In the genomic region with DNA sequence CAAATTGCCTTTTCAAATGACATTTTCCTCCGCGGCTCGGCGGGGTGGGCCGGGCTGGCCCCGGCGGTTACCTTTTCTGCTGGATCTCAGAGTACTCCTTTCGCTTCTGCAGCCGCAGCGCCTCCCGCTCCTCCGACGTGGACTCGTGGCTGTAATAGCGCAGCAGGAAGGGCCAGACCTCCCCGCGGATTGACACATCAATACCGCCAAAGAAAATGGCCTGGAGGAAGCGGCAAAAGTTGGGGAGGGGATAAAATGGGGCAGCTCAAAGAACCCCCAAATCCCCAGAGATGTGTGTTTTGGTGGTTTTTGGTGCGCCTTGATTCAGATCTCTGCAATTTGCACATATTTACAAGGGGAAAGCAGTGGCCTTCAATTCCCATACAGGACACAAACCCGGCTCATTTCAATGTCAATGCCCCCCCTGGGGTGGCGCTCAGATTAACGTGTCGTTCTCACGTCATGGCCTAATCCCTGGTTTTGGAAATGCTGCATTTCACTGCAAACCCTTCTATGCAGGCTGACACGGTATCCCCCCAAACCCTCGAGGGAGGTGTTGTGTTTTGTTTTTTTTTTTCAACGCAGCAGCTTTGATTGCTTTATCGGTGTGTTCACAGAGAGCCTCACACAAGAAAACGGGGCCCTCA, we compare ENCODE assay signal across 17 cellular contexts.
DNase-seq lines count a peak whose midpoint lies in the region; ATAC-seq and TF ChIP-seq lines count a peak whose summit lies in the region.
"Had no signal": no experiment of that assay in that cellular context is flagged by ENCODE, and none has a peak within 500 bp of the region (broad histone marks: within the 10 kb centered on the region; RNA-seq: fewer than 3 reads in every experiment).

No MANE protein-coding gene starts in this region.

- no peak overlapping the region for H2AFZ ChIP-seq in IMR-90 (replicated peaks; ENCODE audit: low read length, poor library complexity)
- H2AFZ ChIP-seq: PC-9 had no signal

- peaks cover 56% of the 10 kb centered on the region for H3K4me1 Mint-ChIP-seq in nephron progenitor cell

- no peak overlapping the region for H2AK5ac ChIP-seq in IMR-90 (ENCODE audit: low read depth, low read length)

- no peak overlapping the region for H2BK5ac ChIP-seq in IMR-90 (ENCODE audit: low read depth, low read length, poor library complexity, severe bottlenecking)

- in situ Hi-C loops in IMR-90 (cut with MboI; ENCODE audit: low sequenced_read_pairs) = no loop called here

- H2BK20ac ChIP-seq in IMR-90 (ENCODE audit: low read depth, low read length) = no peak overlapping the region

- no peak overlapping the region for H3K56ac ChIP-seq in IMR-90 (ENCODE audit: extremely low read depth, insufficient read depth, low read length)

- TF ChIP-seq CTCF in IMR-90 (conservative IDR thresholded peaks at IDR 0.05; ENCODE audit: low read depth, low read length) (no peak), nephron progenitor cell (IDR thresholded peaks at IDR 0.05) (no peak)

- H3K9ac ChIP-seq in BLaER1 = peak overlapping the region; percentile 30; the same call in 1 of the 2 replicates
- no peak overlapping the region for H3K9ac ChIP-seq in IMR-90 (ENCODE audit: low read depth, low read length)

- H3K27me3 ChIP-seq in BLaER1 (peaks cover 8% of the 10 kb centered on the region), IMR-90 (ENCODE audit: control insufficient read depth, insufficient read depth, low read length) (no peaks in the 10 kb centered on the region), ectodermal cell (ENCODE audit: control insufficient read depth, insufficient read depth, low read length, poor library complexity, severe bottlenecking) (peaks cover 23% of the 10 kb centered on the region)
- H3K27me3 ChIP-seq: gastroesophageal sphincter had no signal

- peak overlapping the region; percentile 99 for H3K4me2 ChIP-seq in BLaER1
- H3K4me2 ChIP-seq in IMR-90 (ENCODE audit: low read depth, low read length) = no peak overlapping the region
- H3K4me2 ChIP-seq: PC-9 had no signal

- no TSS peak for BruUV-seq in IMR-90 (replicated peaks; lab: Mats Ljungman, UMichigan)

- peak overlapping the region; percentile 15 for H2AK9ac ChIP-seq in IMR-90 (replicated peaks; ENCODE audit: low read depth, low read length, poor library complexity)

- H3K4me1 ChIP-seq in BLaER1 = peaks cover 90% of the 10 kb centered on the region
- H3K4me1 ChIP-seq in IMR-90 (ENCODE audit: control insufficient read depth, insufficient read depth, low read length) = peaks cover 9% of the 10 kb centered on the region
- peaks cover 51% of the 10 kb centered on the region for H3K4me1 ChIP-seq in ectodermal cell (ENCODE audit: control insufficient read depth, insufficient read depth, low read length)

- H3K27me3 Mint-ChIP-seq in nephron progenitor cell (ENCODE audit: low read depth, poor library complexity) = peaks cover 21% of the 10 kb centered on the region
- H3K27me3 Mint-ChIP-seq: memory B cell had no signal

- no peak overlapping the region for H2BK120ac ChIP-seq in IMR-90 (ENCODE audit: low read depth, low read length)

- peaks cover 9 to 17% of the 10 kb centered on the region in 2 experiments; a peak in 2 of 4 replicates for H3K79me1 ChIP-seq in IMR-90 (ENCODE audit: low read depth in 1 of 2, low read length in 2 of 2)

- WGBS in IMR-90 (ENCODE audit: extremely low coverage in 2 of 2, insufficient read length in 1 of 2), 2 experiments = 83% methylated on average over 6 of the region's 30 CpGs; no CpG with 5 or more reads in 1 of the 2 experiments
- 1 to 2% methylated on average over 30 of the region's 30 CpGs for WGBS in ectodermal cell, 2 experiments

- H3K9me3 ChIP-seq in BLaER1 (no peaks in the 10 kb centered on the region), IMR-90 (ENCODE audit: control insufficient read depth, insufficient read depth, low read length) (no peaks in the 10 kb centered on the region), ectodermal cell (ENCODE audit: control insufficient read depth, low read length) (no peaks in the 10 kb centered on the region)
- H3K9me3 ChIP-seq: gastroesophageal sphincter, prostate gland had no signal

- no peak for TF ChIP-seq POLR2A in IMR-90 (IDR thresholded peaks at IDR 0.05; ENCODE audit: low read depth, low read length)

- H3K27ac ChIP-seq in BLaER1 (no peak overlapping the region), IMR-90 (ENCODE audit: insufficient read depth, low read length) (no peak overlapping the region), ectodermal cell (ENCODE audit: insufficient read depth, low read depth, low read length, poor library complexity, severe bottlenecking) (peak overlapping the region; percentile 61)
- H3K27ac ChIP-seq: PC-9 had no signal

- no peak overlapping the region for H3K14ac ChIP-seq in IMR-90 (replicated peaks; ENCODE audit: low read depth, low read length)

- no peak overlapping the region for H2BK15ac ChIP-seq in IMR-90 (ENCODE audit: low read depth, low read length)

- H3K18ac ChIP-seq in IMR-90 (ENCODE audit: low read depth, low read length) = no peak overlapping the region

- no peak overlapping the region for H4K8ac ChIP-seq in IMR-90 (ENCODE audit: low read depth in 2 of 2, low read length in 2 of 2)

- H3K9me1 ChIP-seq in IMR-90 (ENCODE audit: insufficient read depth, low read length) = peaks cover 7% of the 10 kb centered on the region; the same call in 1 of the 2 replicates

- H4K91ac ChIP-seq in IMR-90 (ENCODE audit: insufficient read depth, low read depth, low read length) = no peak overlapping the region

- no peak overlapping the region for H3K4ac ChIP-seq in IMR-90 (ENCODE audit: low read depth, low read length)

- intact Hi-C loops in IMR-90 (cut with micrococcal nuclease) = no loop called here

- dilution Hi-C loops in IMR-90 (cut with HindIII; ENCODE audit: low sequenced_read_pairs, unreplicated experiment) = no loop called here

- ATAC-seq in IMR-90 (ENCODE audit: low read depth) (no peak), GM21737 (IDR thresholded peaks at IDR 0.05; ENCODE audit: unreplicated experiment) (no peak), HG03460 (IDR thresholded peaks at IDR 0.05; ENCODE audit: unreplicated experiment) (no peak), HG02885 (IDR thresholded peaks at IDR 0.05; ENCODE audit: poor library complexity, unreplicated experiment) (no peak)
- ATAC-seq: gastroesophageal sphincter had no signal

- H3K36me3 ChIP-seq in BLaER1 (no peaks in the 10 kb centered on the region), IMR-90 (ENCODE audit: control insufficient read depth, insufficient read depth, low read length) (peaks cover 30% of the 10 kb centered on the region), ectodermal cell (ENCODE audit: control insufficient read depth, insufficient read depth, low read length) (peaks cover 6% of the 10 kb centered on the region)
- H3K36me3 ChIP-seq: prostate gland had no signal

- TF ChIP-seq RAD21 in IMR-90 (IDR thresholded peaks at IDR 0.05; ENCODE audit: low read length) = no peak

- peaks cover 28% of the 10 kb centered on the region for H3K36me3 Mint-ChIP-seq in nephron progenitor cell (ENCODE audit: low read depth)
- H3K36me3 Mint-ChIP-seq: memory B cell had no signal

- POLR2A ChIA-PET in IMR-90 (lab: Charles Lee; ENCODE audit: unreplicated experiment) = no interaction called here

- CTCF ChIA-PET in IMR-90 (lab: Yijun Ruan, JAX) = no interaction called here

- no peak overlapping the region for H3K23ac ChIP-seq in IMR-90 (ENCODE audit: low read depth, low read length)

- H3K4me3 Mint-ChIP-seq in nephron progenitor cell = peak overlapping the region; percentile 49
- H3K4me3 Mint-ChIP-seq: memory B cell; T-helper 1 cell treated with Interleukin-12 subunit alpha and Interleukin-12 subunit beta and Interleukin-4 antibody, amounts not matched to agents 30 μg/mL and 1 μg/mL, for 36 hours had no signal

- H4K20me1 ChIP-seq in BLaER1 (peaks cover 45% of the 10 kb centered on the region), IMR-90 (ENCODE audit: insufficient read depth, low read length) (peaks cover 20% of the 10 kb centered on the region)

- H3K4me3 ChIP-seq in BLaER1 (peak overlapping the region; percentile 6; the same call in 1 of the 2 replicates), IMR-90 (ENCODE audit: insufficient read depth, low read depth, low read length) (no peak overlapping the region), ectodermal cell (ENCODE audit: insufficient read depth, low read depth, low read length) (peak overlapping the region; percentile 34)
- H3K4me3 ChIP-seq: gastroesophageal sphincter, PC-9, prostate gland had no signal

- H3K27ac Mint-ChIP-seq in nephron progenitor cell = no peak overlapping the region
- H3K27ac Mint-ChIP-seq: activated T-helper 2 cell treated with anti-CD3 and anti-CD28 coated beads, Interferon-gamma antibody, Interleukin-2, Interleukin-4, amounts not matched to agents 10 μg/mL and 5 μg/mL and 100 μg/mL, durations not matched to agents 14 hours and 24 hours and 36 hours; memory B cell; T-helper 1 cell treated with Interleukin-12 subunit alpha and Interleukin-12 subunit beta and Interleukin-4 antibody, amounts not matched to agents 30 μg/mL and 1 μg/mL, for 36 hours had no signal

- DNase-seq in IMR-90 = no peak
- DNase-seq in nephron progenitor cell = no peak
- no peak for DNase-seq in AML-193 (lab: John Stamatoyannopoulos, UW)
- DNase-seq: activated CD4-positive, alpha-beta T cell treated with anti-CD3 and anti-CD28 coated beads, Interleukin-2, amount 50 U/mL, for 1 hour; DND-41; PC-9; stimulated activated CD4-positive, alpha-beta T cell treated with anti-CD3 and anti-CD28 coated beads, Interleukin-2, amount 100 ng/mL, for 24 hours had no signal

- no peaks in the 10 kb centered on the region for H3K9me3 Mint-ChIP-seq in nephron progenitor cell
- H3K9me3 Mint-ChIP-seq: activated T-helper 2 cell treated with anti-CD3 and anti-CD28 coated beads, Interferon-gamma antibody, Interleukin-2, Interleukin-4, amounts not matched to agents 10 μg/mL and 5 μg/mL and 100 μg/mL, durations not matched to agents 14 hours and 24 hours and 36 hours; memory B cell; T-helper 1 cell treated with Interleukin-12 subunit alpha and Interleukin-12 subunit beta and Interleukin-4 antibody, amounts not matched to agents 30 μg/mL and 1 μg/mL, for 36 hours had no signal

- H4K5ac ChIP-seq in IMR-90 (ENCODE audit: low read depth, low read length) = no peak overlapping the region

TF ChIP-seq in IMR-90, 13 proteins besides CTCF, POLR2A, EP300 and RAD21 (continues in another document):
- TF ChIP-seq MXI1 (IDR thresholded peaks at IDR 0.05; ENCODE audit: borderline replicate concordance, low read depth, low read length) (no peak), NFE2L2 (IDR thresholded peaks at IDR 0.05; ENCODE audit: low read depth, low read length) (no peak), FOS (IDR thresholded peaks at IDR 0.05; ENCODE audit: low read depth, low read length) (no peak), MAFK (IDR thresholded peaks at IDR 0.05; ENCODE audit: low read depth, low read length) (no peak), RCOR1 (IDR thresholded peaks at IDR 0.05; ENCODE audit: insufficient replicate concordance, low read length) (no peak), CHD1 (IDR thresholded peaks at IDR 0.05; ENCODE audit: low read depth, low read length) (no peak)
